ENCODE assay signal across 8 cellular contexts in genomic region chr1:154863702-154864174, GRCh38. TPM values are rescaled to one million over a fixed set of nuclear protein-coding genes. Genes with fewer than 3 reads are reported as not detected.
DNase-seq lines count a peak whose midpoint lies in the region; ATAC-seq, FAIRE-seq and TF ChIP-seq lines count a peak whose summit lies in the region.
"Had no signal": no experiment of that assay in that cellular context is flagged by ENCODE, and none has a peak within 500 bp of the region (broad histone marks: within the 10 kb centered on the region; RNA-seq: fewer than 3 reads in every experiment).

No MANE protein-coding gene starts in this region.

- H3K27ac Mint-ChIP-seq in activated naive CD8-positive, alpha-beta T cell treated with anti-CD3 and anti-CD28 coated beads, Interleukin-2, amount 50 U/mL, for 24 hours: peak overlapping the region; percentile 72

- TF ChIP-seq CTCF in liver (IDR thresholded peaks at IDR 0.05; ENCODE audit: low read depth, low read length, missing input control): peak; percentile 30

- H3K27me3 ChIP-seq in liver (ENCODE audit: control insufficient read depth in 4 of 4, insufficient read depth in 4 of 4, low read length in 3 of 4): no peaks in the 10 kb centered on the region

- H3K9me3 ChIP-seq in liver (ENCODE audit: control insufficient read depth in 4 of 4, low read length in 3 of 4): no peaks in the 10 kb centered on the region

- peak; percentile 50 for ATAC-seq in activated naive CD8-positive, alpha-beta T cell treated with anti-CD3 and anti-CD28 coated beads, Interleukin-2, amount 50 U/mL, for 24 hours

- peak in 1 of 2 donors; percentile 42 for TF ChIP-seq RAD21 in liver (IDR thresholded peaks at IDR 0.05)

- no peaks in the 10 kb centered on the region for H3K36me3 ChIP-seq in liver (ENCODE audit: control insufficient read depth in 4 of 4, insufficient read depth in 3 of 4, low read depth in 1 of 4, low read length in 3 of 4)

- 87% methylated on average over 13 of the region's 13 CpGs for WGBS in liver

- H3K9ac ChIP-seq in liver (ENCODE audit: low read depth in 1 of 2, low read length in 2 of 2): no peak overlapping the region

- H3K4me3 Mint-ChIP-seq in activated naive CD8-positive, alpha-beta T cell treated with anti-CD3 and anti-CD28 coated beads, Interleukin-2, amount 50 U/mL, for 24 hours: peak overlapping the region; percentile 10

- no peak for TF ChIP-seq POLR2A in H54 (IDR thresholded peaks at IDR 0.05; ENCODE audit: low read depth, low read length)

- H3K4me1 Mint-ChIP-seq in activated naive CD8-positive, alpha-beta T cell treated with anti-CD3 and anti-CD28 coated beads, Interleukin-2, amount 50 U/mL, for 24 hours: peaks cover 65% of the 10 kb centered on the region

- H3K36me3 Mint-ChIP-seq in activated naive CD8-positive, alpha-beta T cell treated with anti-CD3 and anti-CD28 coated beads, Interleukin-2, amount 50 U/mL, for 24 hours (ENCODE audit: low read depth): no peaks in the 10 kb centered on the region

- peaks cover 25% of the 10 kb centered on the region for H3K27me3 Mint-ChIP-seq in activated naive CD8-positive, alpha-beta T cell treated with anti-CD3 and anti-CD28 coated beads, Interleukin-2, amount 50 U/mL, for 24 hours

- no peak for FAIRE-seq in H54 (lab: Jason Lieb, UNC)

- H3K4me3 ChIP-seq in GM08714 (ENCODE audit: low read length) (peak overlapping the region; percentile 6; the same call in 1 of the 2 replicates), liver (ENCODE audit: low read depth in 1 of 3, low read length in 3 of 3) (no peak overlapping the region)

- no peaks in the 10 kb centered on the region for H3K4me1 ChIP-seq in liver (ENCODE audit: control insufficient read depth in 4 of 4, insufficient read depth in 4 of 4, low read length in 3 of 4)

- no peak overlapping the region for H3K27ac ChIP-seq in liver (ENCODE audit: low read depth in 1 of 2, low read length in 2 of 2)

- DNase-seq in H54 (ENCODE audit: insufficient read length, low spot score) (peak; percentile 71), NOMO-1 (lab: John Stamatoyannopoulos, UW; ENCODE audit: unreplicated experiment in 2 of 2) (peak; percentile 66 to 82), NCI-H2196 (lab: John Stamatoyannopoulos, UW; ENCODE audit: unreplicated experiment) (no peak), NCI-H2196 treated with DMSO at 0.1 percent for 48 hours (lab: John Stamatoyannopoulos, UW; ENCODE audit: unreplicated experiment) (no peak)
- DNase-seq in activated naive CD8-positive, alpha-beta T cell treated with anti-CD3 and anti-CD28 coated beads, Interleukin-2, amount 50 U/mL, for 24 hours: peak; percentile 41
- DNase-seq: right cardiac atrium had no signal

- H3K9me3 Mint-ChIP-seq in activated naive CD8-positive, alpha-beta T cell treated with anti-CD3 and anti-CD28 coated beads, Interleukin-2, amount 50 U/mL, for 24 hours: no peaks in the 10 kb centered on the region

TF ChIP-seq in liver, 16 proteins besides CTCF, POLR2A, EP300 and RAD21:
- no peak for TF ChIP-seq RXRA (IDR thresholded peaks at IDR 0.05)
- no peak for TF ChIP-seq HNF4G (IDR thresholded peaks at IDR 0.05)
- TF ChIP-seq, protein P1, sequence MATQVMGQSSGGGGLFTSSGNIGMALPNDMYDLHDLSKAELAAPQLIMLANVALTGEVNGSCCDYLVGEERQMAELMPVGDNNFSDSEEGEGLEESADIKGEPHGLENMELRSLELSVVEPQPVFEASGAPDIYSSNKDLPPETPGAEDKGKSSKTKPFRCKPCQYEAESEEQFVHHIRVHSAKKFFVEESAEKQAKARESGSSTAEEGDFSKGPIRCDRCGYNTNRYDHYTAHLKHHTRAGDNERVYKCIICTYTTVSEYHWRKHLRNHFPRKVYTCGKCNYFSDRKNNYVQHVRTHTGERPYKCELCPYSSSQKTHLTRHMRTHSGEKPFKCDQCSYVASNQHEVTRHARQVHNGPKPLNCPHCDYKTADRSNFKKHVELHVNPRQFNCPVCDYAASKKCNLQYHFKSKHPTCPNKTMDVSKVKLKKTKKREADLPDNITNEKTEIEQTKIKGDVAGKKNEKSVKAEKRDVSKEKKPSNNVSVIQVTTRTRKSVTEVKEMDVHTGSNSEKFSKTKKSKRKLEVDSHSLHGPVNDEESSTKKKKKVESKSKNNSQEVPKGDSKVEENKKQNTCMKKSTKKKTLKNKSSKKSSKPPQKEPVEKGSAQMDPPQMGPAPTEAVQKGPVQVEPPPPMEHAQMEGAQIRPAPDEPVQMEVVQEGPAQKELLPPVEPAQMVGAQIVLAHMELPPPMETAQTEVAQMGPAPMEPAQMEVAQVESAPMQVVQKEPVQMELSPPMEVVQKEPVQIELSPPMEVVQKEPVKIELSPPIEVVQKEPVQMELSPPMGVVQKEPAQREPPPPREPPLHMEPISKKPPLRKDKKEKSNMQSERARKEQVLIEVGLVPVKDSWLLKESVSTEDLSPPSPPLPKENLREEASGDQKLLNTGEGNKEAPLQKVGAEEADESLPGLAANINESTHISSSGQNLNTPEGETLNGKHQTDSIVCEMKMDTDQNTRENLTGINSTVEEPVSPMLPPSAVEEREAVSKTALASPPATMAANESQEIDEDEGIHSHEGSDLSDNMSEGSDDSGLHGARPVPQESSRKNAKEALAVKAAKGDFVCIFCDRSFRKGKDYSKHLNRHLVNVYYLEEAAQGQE (IDR thresholded peaks at IDR 0.05): no peak
- TF ChIP-seq, protein P2, sequence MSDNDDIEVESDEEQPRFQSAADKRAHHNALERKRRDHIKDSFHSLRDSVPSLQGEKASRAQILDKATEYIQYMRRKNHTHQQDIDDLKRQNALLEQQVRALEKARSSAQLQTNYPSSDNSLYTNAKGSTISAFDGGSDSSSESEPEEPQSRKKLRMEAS (IDR thresholded peaks at IDR 0.05): no peak
- no peak for TF ChIP-seq FOXA2 (IDR thresholded peaks at IDR 0.05)
- TF ChIP-seq TAF1 (conservative IDR thresholded peaks at IDR 0.05): no peak
- no peak for TF ChIP-seq YY1 (IDR thresholded peaks at IDR 0.05)
- TF ChIP-seq NR2F2 (IDR thresholded peaks at IDR 0.05): no peak
- no peak for TF ChIP-seq GABPA (IDR thresholded peaks at IDR 0.05 in 1 of 2, conservative IDR thresholded peaks at IDR 0.05 in 1 of 2)
- TF ChIP-seq SP1 (IDR thresholded peaks at IDR 0.05): no peak
- no peak for TF ChIP-seq ATF3 (IDR thresholded peaks at IDR 0.05)

RNA-seq across cellular contexts. Expression of gene KCNN3, which starts 6.3 kb away (rescaled TPM):
- under 1 TPM; 0.14 to 0.17 TPM for total RNA-seq in liver
- polyA plus RNA-seq in liver: under 1 TPM; 0.09 to 0.68 TPM

Comparison
In these comparisons a context has a peak if more than half of its experiments do, and no peak if none do; other contexts are left out.
1. DNase-seq: peak in H54 (single experiment), NOMO-1 (2 of 2) and activated naive CD8-positive, alpha-beta T cell treated with anti-CD3 and anti-CD28 coated beads, Interleukin-2, amount 50 U/mL, for 24 hours (single experiment); none in NCI-H2196 (single experiment) and NCI-H2196 treated with DMSO at 0.1 percent for 48 hours (single experiment).